ENCODE assay signal across 1 cellular context in the genomic region with DNA sequence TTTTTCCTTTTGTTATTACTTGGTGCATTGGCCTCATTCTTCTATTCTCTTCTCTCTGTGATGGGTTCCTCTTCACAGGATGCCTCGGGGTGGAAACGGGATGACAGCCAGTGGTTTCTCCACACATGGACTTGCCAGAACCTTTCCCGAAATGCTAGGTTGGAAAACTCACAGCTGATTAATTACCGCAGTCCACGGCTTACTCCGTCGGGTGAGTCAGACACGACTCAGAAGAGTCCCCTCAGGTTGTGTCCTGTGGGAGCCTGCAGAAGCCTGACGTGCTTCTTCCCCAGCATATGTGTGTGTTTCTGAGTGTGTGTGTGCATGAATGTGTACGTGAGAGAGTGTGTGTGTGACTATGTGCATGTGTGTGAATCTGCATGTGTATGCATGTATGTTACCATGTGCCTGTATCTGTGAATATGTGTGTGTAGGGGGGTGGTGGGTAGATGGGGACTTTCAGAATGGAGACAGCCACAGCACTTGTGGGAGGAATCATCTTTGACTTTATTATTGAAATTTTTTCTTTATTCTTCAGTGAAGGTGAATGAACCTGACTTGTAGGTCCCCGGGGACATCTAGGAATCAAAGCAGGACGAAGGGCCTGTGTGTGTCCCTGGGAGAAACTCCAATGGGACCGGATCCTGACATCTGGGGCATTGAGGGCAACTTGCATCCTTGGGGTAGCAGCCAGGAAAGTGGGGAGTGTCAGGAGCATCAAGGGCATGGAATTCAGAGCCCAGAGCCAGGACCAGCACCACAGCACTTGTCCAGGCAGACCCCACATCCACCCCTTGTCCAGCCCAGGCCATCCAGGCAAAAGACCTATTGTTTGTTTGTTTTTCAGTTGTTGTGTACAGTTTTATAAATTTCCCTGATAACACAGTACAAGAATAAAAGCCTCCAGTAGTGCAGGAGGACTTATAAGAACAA.
TF ChIP-seq lines count a peak whose summit lies in the region.

No MANE protein-coding gene starts in this region.

TF ChIP-seq in GM23338, 12 proteins besides CTCF, POLR2A, EP300 and RAD21:
- TF ChIP-seq EZH2 (IDR thresholded peaks at IDR 0.05; ENCODE audit: low read depth, unreplicated experiment) (no peak), ZNF114 (CRISPR knock-in tag; IDR thresholded peaks at IDR 0.05) (no peak), JUNB (IDR thresholded peaks at IDR 0.05; ENCODE audit: unreplicated experiment) (no peak), EZH2phosphoT487 (IDR thresholded peaks at IDR 0.05; ENCODE audit: unreplicated experiment) (no peak)
- TF ChIP-seq, protein P1, sequence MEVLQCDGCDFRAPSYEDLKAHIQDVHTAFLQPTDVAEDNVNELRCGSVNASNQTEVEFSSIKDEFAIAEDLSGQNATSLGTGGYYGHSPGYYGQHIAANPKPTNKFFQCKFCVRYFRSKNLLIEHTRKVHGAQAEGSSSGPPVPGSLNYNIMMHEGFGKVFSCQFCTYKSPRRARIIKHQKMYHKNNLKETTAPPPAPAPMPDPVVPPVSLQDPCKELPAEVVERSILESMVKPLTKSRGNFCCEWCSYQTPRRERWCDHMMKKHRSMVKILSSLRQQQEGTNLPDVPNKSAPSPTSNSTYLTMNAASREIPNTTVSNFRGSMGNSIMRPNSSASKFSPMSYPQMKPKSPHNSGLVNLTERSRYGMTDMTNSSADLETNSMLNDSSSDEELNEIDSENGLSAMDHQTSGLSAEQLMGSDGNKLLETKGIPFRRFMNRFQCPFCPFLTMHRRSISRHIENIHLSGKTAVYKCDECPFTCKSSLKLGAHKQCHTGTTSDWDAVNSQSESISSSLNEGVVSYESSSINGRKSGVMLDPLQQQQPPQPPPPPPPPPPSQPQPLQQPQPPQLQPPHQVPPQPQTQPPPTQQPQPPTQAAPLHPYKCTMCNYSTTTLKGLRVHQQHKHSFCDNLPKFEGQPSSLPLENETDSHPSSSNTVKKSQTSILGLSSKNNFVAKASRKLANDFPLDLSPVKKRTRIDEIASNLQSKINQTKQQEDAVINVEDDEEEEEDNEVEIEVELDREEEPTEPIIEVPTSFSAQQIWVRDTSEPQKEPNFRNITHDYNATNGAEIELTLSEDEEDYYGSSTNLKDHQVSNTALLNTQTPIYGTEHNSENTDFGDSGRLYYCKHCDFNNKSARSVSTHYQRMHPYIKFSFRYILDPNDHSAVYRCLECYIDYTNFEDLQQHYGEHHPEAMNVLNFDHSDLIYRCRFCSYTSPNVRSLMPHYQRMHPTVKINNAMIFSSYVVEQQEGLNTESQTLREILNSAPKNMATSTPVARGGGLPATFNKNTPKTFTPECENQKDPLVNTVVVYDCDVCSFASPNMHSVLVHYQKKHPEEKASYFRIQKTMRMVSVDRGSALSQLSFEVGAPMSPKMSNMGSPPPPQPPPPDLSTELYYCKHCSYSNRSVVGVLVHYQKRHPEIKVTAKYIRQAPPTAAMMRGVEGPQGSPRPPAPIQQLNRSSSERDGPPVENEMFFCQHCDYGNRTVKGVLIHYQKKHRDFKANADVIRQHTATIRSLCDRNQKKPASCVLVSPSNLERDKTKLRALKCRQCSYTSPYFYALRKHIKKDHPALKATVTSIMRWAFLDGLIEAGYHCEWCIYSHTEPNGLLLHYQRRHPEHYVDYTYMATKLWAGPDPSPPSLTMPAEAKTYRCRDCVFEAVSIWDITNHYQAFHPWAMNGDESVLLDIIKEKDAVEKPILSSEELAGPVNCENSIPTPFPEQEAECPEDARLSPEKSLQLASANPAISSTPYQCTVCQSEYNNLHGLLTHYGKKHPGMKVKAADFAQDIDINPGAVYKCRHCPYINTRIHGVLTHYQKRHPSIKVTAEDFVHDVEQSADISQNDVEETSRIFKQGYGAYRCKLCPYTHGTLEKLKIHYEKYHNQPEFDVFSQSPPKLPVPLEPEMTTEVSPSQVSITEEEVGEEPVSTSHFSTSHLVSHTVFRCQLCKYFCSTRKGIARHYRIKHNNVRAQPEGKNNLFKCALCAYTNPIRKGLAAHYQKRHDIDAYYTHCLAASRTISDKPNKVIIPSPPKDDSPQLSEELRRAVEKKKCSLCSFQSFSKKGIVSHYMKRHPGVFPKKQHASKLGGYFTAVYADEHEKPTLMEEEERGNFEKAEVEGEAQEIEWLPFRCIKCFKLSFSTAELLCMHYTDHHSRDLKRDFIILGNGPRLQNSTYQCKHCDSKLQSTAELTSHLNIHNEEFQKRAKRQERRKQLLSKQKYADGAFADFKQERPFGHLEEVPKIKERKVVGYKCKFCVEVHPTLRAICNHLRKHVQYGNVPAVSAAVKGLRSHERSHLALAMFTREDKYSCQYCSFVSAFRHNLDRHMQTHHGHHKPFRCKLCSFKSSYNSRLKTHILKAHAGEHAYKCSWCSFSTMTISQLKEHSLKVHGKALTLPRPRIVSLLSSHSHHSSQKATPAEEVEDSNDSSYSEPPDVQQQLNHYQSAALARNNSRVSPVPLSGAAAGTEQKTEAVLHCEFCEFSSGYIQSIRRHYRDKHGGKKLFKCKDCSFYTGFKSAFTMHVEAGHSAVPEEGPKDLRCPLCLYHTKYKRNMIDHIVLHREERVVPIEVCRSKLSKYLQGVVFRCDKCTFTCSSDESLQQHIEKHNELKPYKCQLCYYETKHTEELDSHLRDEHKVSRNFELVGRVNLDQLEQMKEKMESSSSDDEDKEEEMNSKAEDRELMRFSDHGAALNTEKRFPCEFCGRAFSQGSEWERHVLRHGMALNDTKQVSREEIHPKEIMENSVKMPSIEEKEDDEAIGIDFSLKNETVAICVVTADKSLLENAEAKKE (CRISPR knock-in tag; IDR thresholded peaks at IDR 0.05) = no peak
